ENCODE assay signal across 9 cellular contexts in the genomic region with DNA sequence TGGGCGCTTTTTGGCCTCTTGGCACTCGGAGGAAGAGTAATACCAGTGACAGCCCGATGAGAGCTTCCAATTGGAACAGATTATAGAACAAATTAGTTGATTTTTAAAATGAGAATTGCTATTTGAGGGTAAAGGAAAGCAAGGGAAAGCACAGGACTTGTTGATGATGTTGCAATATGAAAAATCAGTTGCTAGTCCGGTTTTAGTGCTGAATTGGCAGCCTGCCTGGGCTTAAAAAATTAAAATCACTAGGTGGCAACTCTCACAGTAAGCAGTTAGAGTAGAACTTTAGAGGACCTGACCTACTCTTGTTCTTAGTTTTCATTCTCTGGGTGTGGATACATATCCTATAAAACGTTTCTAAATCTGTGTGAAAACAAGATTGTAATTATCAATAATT. TPM values are rescaled to one million over a fixed set of nuclear protein-coding genes. Genes with fewer than 3 reads are reported as not detected.
A peak's percentile ranks its signal among the peaks of the same experiment; 100 is the strongest.
DNase-seq lines count a peak whose midpoint lies in the region; ATAC-seq and TF ChIP-seq lines count a peak whose summit lies in the region.
"Had no signal": no experiment of that assay in that cellular context is flagged by ENCODE, and none has a peak within 500 bp of the region (broad histone marks: within the 10 kb centered on the region; RNA-seq: fewer than 3 reads in every experiment).

No MANE protein-coding gene starts in this region.

- H2AFZ ChIP-seq in GM23248, result no peak overlapping the region

- H3K27ac ChIP-seq in GM23248 (peak overlapping the region; percentile 89), RWPE2 (ENCODE audit: poor library complexity, severe bottlenecking) (peak overlapping the region; percentile 78)

- H4K20me1 ChIP-seq in GM23248 (ENCODE audit: insufficient read depth), result peaks cover 5% of the 10 kb centered on the region; the same call in 1 of the 2 replicates

- H3K9ac ChIP-seq in GM23248, result peak overlapping the region; percentile 92

- no peaks in the 10 kb centered on the region for H3K9me3 ChIP-seq in GM23248 (ENCODE audit: low read depth)
- H3K9me3 ChIP-seq in RWPE2 (ENCODE audit: severe bottlenecking), result no peaks in the 10 kb centered on the region

- H3K9me2 ChIP-seq in GM23248 (ENCODE audit: insufficient read depth), result no peaks in the 10 kb centered on the region

- CTCF ChIA-PET in HEK293T (lab: Yijun Ruan, JAX), result no interaction called here

- no peak for TF ChIP-seq CTCF in RWPE2 (IDR thresholded peaks at IDR 0.05; ENCODE audit: poor library complexity, severe bottlenecking)
- TF ChIP-seq CTCF in retinal pigment epithelial cell (conservative IDR thresholded peaks at IDR 0.05; ENCODE audit: low read depth, low read length), result no peak

- POLR2A ChIA-PET in HEK293T (lab: Yijun Ruan, JAX), result interaction anchor here (0.8 kb wide), 1 partner anchor 51 kb away, joined by 4 read pairs; a partner anchor contains a TSS

- H3K79me2 ChIP-seq in GM23248 (ENCODE audit: insufficient read depth), result peaks cover 80% of the 10 kb centered on the region

- H3K36me3 ChIP-seq in GM23248 (ENCODE audit: low read depth) (peaks cover 22% of the 10 kb centered on the region), RWPE2 (ENCODE audit: low read depth) (peaks cover 49% of the 10 kb centered on the region)

- peak overlapping the region; percentile 85 for H3K4me2 ChIP-seq in GM23248 (ENCODE audit: unreplicated experiment)

- DNase-seq in GM23248 (peak; percentile 69), RWPE2 (ENCODE audit: low spot score) (no peak), fibroblast of gingiva (ENCODE audit: low read depth) (peak; percentile 63), retinal pigment epithelial cell (ENCODE audit: low read depth) (peak; percentile 54), HEK293T (ENCODE audit: extremely low spot score) (no peak)
- DNase-seq in effector CD8-positive, alpha-beta T cell (lab: John Stamatoyannopoulos, UW), result no peak
- DNase-seq: NCI-H526 treated with DMSO at 0.1 percent for 48 hours had no signal

- ATAC-seq in RWPE2 (ENCODE audit: low read depth), result no peak
- no peak for ATAC-seq in HG03565 (IDR thresholded peaks at IDR 0.05; ENCODE audit: unreplicated experiment)
- no peak for ATAC-seq in GM19467 (IDR thresholded peaks at IDR 0.05; ENCODE audit: unreplicated experiment)

- 24 to 33% methylated on average over 5 of the region's 5 CpGs for WGBS in GM23248 (ENCODE audit: low coverage in 1 of 2, low lambda C conversion rate in 2 of 2, missing lambda C conversion rate in 2 of 2), 2 experiments

- H3K4me3 ChIP-seq in GM23248, result peak overlapping the region; percentile 82
- no peak overlapping the region for H3K4me3 ChIP-seq in RWPE2 (ENCODE audit: severe bottlenecking)
- H3K4me3 ChIP-seq in retinal pigment epithelial cell (ENCODE audit: low read length), result no peak overlapping the region

- in situ Hi-C loops in GM23248 (cut with MboI), result no loop called here

- H3K27me3 ChIP-seq in GM23248 (replicated peaks; ENCODE audit: insufficient read depth) (no peaks in the 10 kb centered on the region), RWPE2 (ENCODE audit: insufficient read depth, poor library complexity, severe bottlenecking) (no peaks in the 10 kb centered on the region)

- H3K4me1 ChIP-seq in GM23248 (ENCODE audit: insufficient read depth) (peaks cover 39% of the 10 kb centered on the region), RWPE2 (ENCODE audit: insufficient read depth, poor library complexity, severe bottlenecking) (peaks cover 21% of the 10 kb centered on the region)

- peaks cover 47% of the 10 kb centered on the region for H3F3A ChIP-seq in GM23248 (ENCODE audit: insufficient read depth)

TF ChIP-seq in HEK293T, 16 proteins besides CTCF, POLR2A, EP300 and RAD21:
- TF ChIP-seq SUZ12 (IDR thresholded peaks at IDR 0.05) (no peak), L3MBTL2 (conservative IDR thresholded peaks at IDR 0.05) (no peak), LEF1 (IDR thresholded peaks at IDR 0.05; ENCODE audit: borderline replicate concordance) (no peak), FOXM1 (IDR thresholded peaks at IDR 0.05; ENCODE audit: borderline replicate concordance) (no peak), FOXA1 (IDR thresholded peaks at IDR 0.05) (no peak), CTBP1 (IDR thresholded peaks at IDR 0.05; ENCODE audit: borderline replicate concordance) (no peak), FOXK2 (IDR thresholded peaks at IDR 0.05) (no peak), ELF4 (IDR thresholded peaks at IDR 0.05) (no peak), ZNF384 (IDR thresholded peaks at IDR 0.05) (no peak), HDGF (IDR thresholded peaks at IDR 0.05; ENCODE audit: borderline replicate concordance) (no peak), NFRKB (IDR thresholded peaks at IDR 0.05) (no peak), BHLHE40 (IDR thresholded peaks at IDR 0.05; ENCODE audit: borderline replicate concordance) (no peak), SP1 (IDR thresholded peaks at IDR 0.05) (no peak), ARNT (IDR thresholded peaks at IDR 0.05) (no peak), TARDBP (IDR thresholded peaks at IDR 0.05) (no peak)
- TF ChIP-seq, protein P1, sequence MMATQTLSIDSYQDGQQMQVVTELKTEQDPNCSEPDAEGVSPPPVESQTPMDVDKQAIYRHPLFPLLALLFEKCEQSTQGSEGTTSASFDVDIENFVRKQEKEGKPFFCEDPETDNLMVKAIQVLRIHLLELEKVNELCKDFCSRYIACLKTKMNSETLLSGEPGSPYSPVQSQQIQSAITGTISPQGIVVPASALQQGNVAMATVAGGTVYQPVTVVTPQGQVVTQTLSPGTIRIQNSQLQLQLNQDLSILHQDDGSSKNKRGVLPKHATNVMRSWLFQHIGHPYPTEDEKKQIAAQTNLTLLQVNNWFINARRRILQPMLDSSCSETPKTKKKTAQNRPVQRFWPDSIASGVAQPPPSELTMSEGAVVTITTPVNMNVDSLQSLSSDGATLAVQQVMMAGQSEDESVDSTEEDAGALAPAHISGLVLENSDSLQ (IDR thresholded peaks at IDR 0.05), result no peak

RNA-seq across cellular contexts. Expression of a gene that starts 2.1 kb away (rescaled TPM):
- total RNA-seq in GM23248 (2014; rRNA removed; shearing (Covaris generic)), result not detected in 2 replicates
- not detected in 2 replicates for polyA plus RNA-seq in GM23248 (2016; fragmentation: Nextera tagmentation; extraction: Ambion mirVana)

RNA-seq across cellular contexts. Expression of a gene that starts 50.6 kb away (rescaled TPM):
- total RNA-seq in GM23248 (2014; rRNA removed; shearing (Covaris generic)), result 3.9 and 6.6 TPM in 2 replicates
- polyA plus RNA-seq in GM23248 (2016; fragmentation: Nextera tagmentation; extraction: Ambion mirVana), result 1.8 and 2.4 TPM in 2 replicates

RNA-seq across cellular contexts. Expression of a gene that starts 50.7 kb away (rescaled TPM):
- total RNA-seq in GM23248 (2014; rRNA removed; shearing (Covaris generic)), result 54.8 and 71.7 TPM in 2 replicates
- 93.8 and 103 TPM in 2 replicates for polyA plus RNA-seq in GM23248 (2016; fragmentation: Nextera tagmentation; extraction: Ambion mirVana)

Comparison
In these comparisons a context has a peak if more than half of its experiments do, and no peak if none do; other contexts are left out.
1. DNase-seq: peak in GM23248 (single experiment), fibroblast of gingiva (single experiment) and retinal pigment epithelial cell (single experiment); none in RWPE2 (single experiment), HEK293T (single experiment) and effector CD8-positive, alpha-beta T cell (single experiment).